ENCODE assay signal across 15 cellular contexts in the genomic region with DNA sequence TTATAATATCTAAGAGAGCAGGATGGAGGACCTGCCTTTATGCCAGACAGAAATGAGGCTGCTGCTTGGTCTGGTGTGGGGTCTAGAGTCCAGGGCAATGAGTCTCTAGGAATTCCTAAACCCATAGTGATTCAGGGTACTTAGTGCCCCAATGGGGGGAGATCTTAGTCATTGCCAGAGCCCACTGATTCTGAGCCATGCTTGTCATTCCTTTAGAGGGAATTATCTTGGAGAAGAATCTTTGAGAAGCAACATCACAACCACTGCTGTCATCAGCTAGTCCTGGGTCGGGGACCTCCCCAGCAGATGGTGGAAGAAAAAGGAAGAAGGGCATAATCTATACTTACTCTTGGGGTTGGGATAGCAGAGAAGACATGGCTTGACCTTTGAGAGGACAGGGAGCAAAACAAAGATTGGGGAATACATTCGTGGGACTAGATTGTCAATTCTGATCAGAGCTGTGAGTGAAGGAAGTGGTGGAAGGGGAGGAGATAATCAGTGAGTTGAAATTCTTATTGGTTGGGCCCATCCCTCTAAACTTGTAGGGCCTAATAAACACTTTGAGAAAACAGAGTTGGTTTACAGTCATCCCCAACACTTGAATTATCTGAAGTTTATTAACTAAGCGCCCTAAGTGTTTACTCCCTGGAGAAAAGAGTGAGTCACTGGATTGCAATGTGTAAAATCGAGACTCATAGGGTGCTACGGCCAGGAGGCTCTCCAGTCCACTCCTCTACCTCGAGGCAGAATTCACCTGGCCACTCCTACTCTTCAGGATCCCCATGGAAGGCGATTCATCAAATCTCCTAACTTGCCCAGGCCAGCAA. TPM values are rescaled to one million over a fixed set of nuclear protein-coding genes. Genes with fewer than 3 reads are reported as not detected.
DNase-seq lines count a peak whose midpoint lies in the region; ATAC-seq and TF ChIP-seq lines count a peak whose summit lies in the region.
"Had no signal": no experiment of that assay in that cellular context is flagged by ENCODE, and none has a peak within 500 bp of the region (broad histone marks: within the 10 kb centered on the region; RNA-seq: fewer than 3 reads in every experiment).

No MANE protein-coding gene starts in this region.

- H3K4me3 Mint-ChIP-seq in activated CD4-positive, alpha-beta T cell treated with anti-CD3 and anti-CD28 coated beads for 36 hours, result no peak overlapping the region
- H3K4me3 Mint-ChIP-seq: B cell, WTC11 had no signal

- CTCF ChIA-PET in RWPE1 (lab: Yijun Ruan, JAX), result no interaction called here
- CTCF ChIA-PET in activated CD4-positive, alpha-beta T cell treated with anti-CD3 and anti-CD28 coated beads for 36 hours (lab: Charles Lee), result interaction anchor here (0.7 to 0.9 kb wide), 2 partner anchors 71 to 81 kb away, joined by 3 read pairs; no protein-coding TSS in a partner anchor

- POLR2A ChIA-PET in RWPE1 (lab: Yijun Ruan, JAX; ENCODE audit: low non-redundant PET), result no interaction called here
- POLR2A ChIA-PET in activated CD4-positive, alpha-beta T cell treated with anti-CD3 and anti-CD28 coated beads for 36 hours (lab: Charles Lee), result no interaction called here

- H3K36me3 ChIP-seq in kidney epithelial cell (ENCODE audit: control insufficient read depth, insufficient read depth, low read length), result no peaks in the 10 kb centered on the region
- H3K36me3 ChIP-seq: adrenal gland, heart right ventricle, SJCRH30 had no signal

- H3K9me3 Mint-ChIP-seq in activated CD4-positive, alpha-beta T cell treated with anti-CD3 and anti-CD28 coated beads for 36 hours (ENCODE audit: low read depth), result no peaks in the 10 kb centered on the region
- H3K9me3 Mint-ChIP-seq: WTC11 had no signal

- ATAC-seq in HG03457 (IDR thresholded peaks at IDR 0.05; ENCODE audit: unreplicated experiment), result no peak
- no peak for ATAC-seq in activated CD4-positive, alpha-beta T cell treated with anti-CD3 and anti-CD28 coated beads for 36 hours
- ATAC-seq: heart right ventricle, WTC11 had no signal

- H3K27me3 ChIP-seq in kidney epithelial cell (ENCODE audit: control insufficient read depth, insufficient read depth, low read length), result no peaks in the 10 kb centered on the region
- H3K27me3 ChIP-seq: adrenal gland, dorsolateral prefrontal cortex, SJCRH30 had no signal

- intact Hi-C loops in activated CD4-positive, alpha-beta T cell treated with anti-CD3 and anti-CD28 coated beads for 36 hours (cut with DNase I, micrococcal nuclease), result no loop called here

- H3K27ac ChIP-seq in RWPE1 (no peak overlapping the region), substantia nigra (ENCODE audit: low read depth, low read length, poor library complexity, severe bottlenecking) (no peak overlapping the region)
- H3K27ac ChIP-seq: adrenal gland, dorsolateral prefrontal cortex, heart right ventricle, SJCRH30 had no signal

- H3K4me3 ChIP-seq in kidney epithelial cell (ENCODE audit: low read depth, low read length), result no peak overlapping the region
- H3K4me3 ChIP-seq: adrenal gland, dorsolateral prefrontal cortex, heart right ventricle, SJCRH30 had no signal

- H3K36me3 Mint-ChIP-seq in activated CD4-positive, alpha-beta T cell treated with anti-CD3 and anti-CD28 coated beads for 36 hours (ENCODE audit: low read depth), result no peaks in the 10 kb centered on the region
- H3K36me3 Mint-ChIP-seq: WTC11 had no signal

- TF ChIP-seq CTCF in RWPE1 (conservative IDR thresholded peaks at IDR 0.05; ENCODE audit: low read depth) (no peak), kidney epithelial cell (IDR thresholded peaks at IDR 0.05; ENCODE audit: insufficient read depth, low read length, poor library complexity, severe bottlenecking) (no peak)

- peak; percentile 87 for DNase-seq in EL
- DNase-seq in RWPE1 (ENCODE audit: low spot score), result peak; percentile 85
- DNase-seq in kidney epithelial cell (ENCODE audit: low read depth), result peak; percentile 56
- DNase-seq in activated CD4-positive, alpha-beta T cell treated with anti-CD3 and anti-CD28 coated beads for 36 hours, result no peak
- no peak for DNase-seq in substantia nigra (lab: John Stamatoyannopoulos, UW)
- DNase-seq: adrenal gland; dorsolateral prefrontal cortex; heart right ventricle; NCI-H748 treated with DMSO at 0.1 percent for 48 hours; SJCRH30; stimulated activated CD4-positive, alpha-beta T cell treated with anti-CD3 and anti-CD28 coated beads, Interleukin-15, amount 100 ng/mL, for 24 hours had no signal

- no peak overlapping the region for H3K27ac Mint-ChIP-seq in activated CD4-positive, alpha-beta T cell treated with anti-CD3 and anti-CD28 coated beads for 36 hours
- H3K27ac Mint-ChIP-seq: B cell, WTC11 had no signal

- no peaks in the 10 kb centered on the region for H3K27me3 Mint-ChIP-seq in activated CD4-positive, alpha-beta T cell treated with anti-CD3 and anti-CD28 coated beads for 36 hours

- peaks cover 8% of the 10 kb centered on the region for H3K4me1 Mint-ChIP-seq in activated CD4-positive, alpha-beta T cell treated with anti-CD3 and anti-CD28 coated beads for 36 hours
- H3K4me1 Mint-ChIP-seq: B cell had no signal

RNA-seq across cellular contexts. Expression of a gene that starts 3.0 kb away (rescaled TPM):
- total RNA-seq in kidney epithelial cell, result not detected in 2 replicates
- total RNA-seq in activated CD4-positive, alpha-beta T cell treated with anti-CD3 and anti-CD28 coated beads for 36 hours, result not detected
- total RNA-seq: adrenal gland, B cell, heart right ventricle, osteocyte, SJCRH30, WTC11 had no signal

RNA-seq across cellular contexts. Expression of a gene that starts 15.0 kb away (rescaled TPM):
- total RNA-seq in kidney epithelial cell, result not detected in 2 replicates
- not detected for total RNA-seq in activated CD4-positive, alpha-beta T cell treated with anti-CD3 and anti-CD28 coated beads for 36 hours
- total RNA-seq: B cell, dorsolateral prefrontal cortex, heart right ventricle, osteocyte, SJCRH30, WTC11 had no signal

RNA-seq across cellular contexts. Expression of a gene that starts 21.7 kb away (rescaled TPM):
- total RNA-seq in kidney epithelial cell, result not detected in 2 replicates
- not detected for total RNA-seq in activated CD4-positive, alpha-beta T cell treated with anti-CD3 and anti-CD28 coated beads for 36 hours
- total RNA-seq: adrenal gland, B cell, dorsolateral prefrontal cortex, heart right ventricle, osteocyte, SJCRH30, WTC11 had no signal

RNA-seq across cellular contexts. Expression of a gene that starts 35.2 kb away (rescaled TPM):
- total RNA-seq in kidney epithelial cell, result not detected in 2 replicates
- total RNA-seq in activated CD4-positive, alpha-beta T cell treated with anti-CD3 and anti-CD28 coated beads for 36 hours, result under 1 TPM; 0.09 to 0.16 TPM
- total RNA-seq: adrenal gland, B cell, dorsolateral prefrontal cortex, heart right ventricle, osteocyte, SJCRH30, WTC11 had no signal

RNA-seq across cellular contexts. Expression of a gene that starts 49.9 kb away (rescaled TPM):
- not detected in 2 replicates for total RNA-seq in kidney epithelial cell
- not detected for total RNA-seq in activated CD4-positive, alpha-beta T cell treated with anti-CD3 and anti-CD28 coated beads for 36 hours
- total RNA-seq: adrenal gland, B cell, heart right ventricle, osteocyte, SJCRH30, WTC11 had no signal

Comparison
In these comparisons a context has a peak if more than half of its experiments do, and no peak if none do; other contexts are left out.
1. DNase-seq: peak in EL (single experiment), RWPE1 (single experiment) and kidney epithelial cell (single experiment); none in activated CD4-positive, alpha-beta T cell treated with anti-CD3 and anti-CD28 coated beads for 36 hours (single experiment) and substantia nigra (0 of 49).